19 cellular contexts compared by ENCODE assay signal in genomic region chr12:66596189-66596588, GRCh38.
DNase-seq lines count a peak whose midpoint lies in the region; TF ChIP-seq lines count a peak whose summit lies in the region.
"Had no signal": no experiment of that assay in that cellular context is flagged by ENCODE, and none has a peak within 500 bp of the region (broad histone marks: within the 10 kb centered on the region; RNA-seq: fewer than 3 reads in every experiment).

No MANE protein-coding gene starts in this region.

- H3K27ac ChIP-seq in SJCRH30 = no peak overlapping the region
- H3K27ac ChIP-seq: SK-N-MC, suprapubic skin, uterus had no signal

- no peaks in the 10 kb centered on the region for H3K27me3 ChIP-seq in SJCRH30
- H3K27me3 ChIP-seq: suprapubic skin, uterus had no signal

- TF ChIP-seq CTCF in choroid plexus epithelial cell (conservative IDR thresholded peaks at IDR 0.05; ENCODE audit: low read depth, low read length) = no peak

- no peaks in the 10 kb centered on the region for H3K36me3 ChIP-seq in SJCRH30
- H3K36me3 ChIP-seq: suprapubic skin, uterus had no signal

- DNase-seq in ACHN (peak; percentile 19), M059J (ENCODE audit: low read depth) (peak; percentile 17), choroid plexus epithelial cell (ENCODE audit: low read depth) (peak; percentile 65), glomerular endothelial cell (ENCODE audit: extremely low read depth, low read depth, low spot score) (peak; percentile 10), SJCRH30 (no peak), NK-92 (lab: John Stamatoyannopoulos, UW; ENCODE audit: unreplicated experiment) (no peak), GOT3 (lab: John Stamatoyannopoulos, UW) (no peak), occipital lobe (lab: John Stamatoyannopoulos, UW) (no peak)
- DNase-seq: activated naive CD4-positive, alpha-beta T cell treated with anti-CD3 and anti-CD28 coated beads, Interleukin-2, amount 50 U/mL, for 16 hours; activated T-cell treated with anti-CD3 and anti-CD28 coated beads, Interleukin-2, amount 50 U/mL, for 4 hours; CD4-positive, CD25-positive, alpha-beta regulatory T cell; DMS79 treated with DMSO at 0.1 percent for 48 hours; foreskin melanocyte; left cardiac atrium; NCI-H146; stimulated activated CD4-positive, alpha-beta T cell treated with anti-CD3 and anti-CD28 coated beads, Interleukin-4, amount 100 ng/mL, for 4 hours; uterus had no signal

- H3K4me1 ChIP-seq in SJCRH30 = no peaks in the 10 kb centered on the region
- H3K4me1 ChIP-seq: suprapubic skin, uterus had no signal

- H3K4me3 ChIP-seq in choroid plexus epithelial cell (ENCODE audit: low read depth, low read length) = no peak overlapping the region
- H3K4me3 ChIP-seq in SJCRH30 = no peak overlapping the region
- H3K4me3 ChIP-seq: SK-N-MC, suprapubic skin, uterus had no signal

- in situ Hi-C loops in ACHN (cut with HindIII; ENCODE audit: low pct_ligation_motif_present, low pct_unique_long_range_greater_than_20kb, low sequenced_read_pairs) = no loop called here

- no peaks in the 10 kb centered on the region for H3K9me3 ChIP-seq in SJCRH30 (replicated peaks)
- H3K9me3 ChIP-seq: suprapubic skin, uterus had no signal

Comparison
In these comparisons a context has a peak if more than half of its experiments do, and no peak if none do; other contexts are left out.
1. DNase-seq: peak in ACHN (single experiment), M059J (single experiment), choroid plexus epithelial cell (single experiment) and glomerular endothelial cell (single experiment); none in SJCRH30 (0 of 2), NK-92 (single experiment), GOT3 (single experiment) and occipital lobe (single experiment).